ENCODE assay signal across 15 cellular contexts in genomic region chr21:17782051-17782450, GRCh38. TPM values are rescaled to one million over a fixed set of nuclear protein-coding genes. Genes with fewer than 3 reads are reported as not detected.
DNase-seq lines count a peak whose midpoint lies in the region; ATAC-seq, FAIRE-seq and TF ChIP-seq lines count a peak whose summit lies in the region.
"Had no signal": no experiment of that assay in that cellular context is flagged by ENCODE, and none has a peak within 500 bp of the region (broad histone marks: within the 10 kb centered on the region; RNA-seq: fewer than 3 reads in every experiment).

No MANE protein-coding gene starts in this region.

- H3K4me1 Mint-ChIP-seq in CD4-positive, alpha-beta memory T cell, result peaks cover 70 to 89% (median 82%) of the 10 kb centered on the region in 4 donors
- H3K4me1 Mint-ChIP-seq in T-cell, result peaks cover 78 to 89% (median 85%) of the 10 kb centered on the region in 3 donors
- H3K4me1 Mint-ChIP-seq in immature natural killer cell, result peaks cover 78 to 85% of the 10 kb centered on the region in 2 donors

- H3K4me1 ChIP-seq in CD4-positive, alpha-beta memory T cell (ENCODE audit: insufficient read depth, low read length), result peaks cover 82% of the 10 kb centered on the region
- H3K4me1 ChIP-seq in colonic mucosa, result no peaks in the 10 kb centered on the region

- H3K36me3 Mint-ChIP-seq in CD4-positive, alpha-beta memory T cell, result peaks cover 22 to 23% of the 10 kb centered on the region in 2 donors
- H3K36me3 Mint-ChIP-seq in T-cell (peaks cover 17% of the 10 kb centered on the region), immature natural killer cell (peaks cover 17 to 19% (median 18%) of the 10 kb centered on the region in 3 donors)

- intact Hi-C loops in CD4-positive, alpha-beta memory T cell (cut with micrococcal nuclease), result loop anchor here (1.0 to 5.0 kb wide), 2 partner anchors 94 to 170 kb away; partner anchors contain the start of gene BTG3
- intact Hi-C loops in colonic mucosa (cut with DNase I), result no loop called here

- H3K4me3 ChIP-seq in CD4-positive, alpha-beta memory T cell (ENCODE audit: low read length in 2 of 2), result no peak overlapping the region
- no peak overlapping the region for H3K4me3 ChIP-seq in colonic mucosa
- H3K4me3 ChIP-seq: coronary artery, upper lobe of left lung had no signal

- H3K27ac ChIP-seq in CD4-positive, alpha-beta memory T cell (ENCODE audit: low read depth, low read length), result peak overlapping the region; percentile 67
- H3K27ac ChIP-seq in colonic mucosa, result no peak overlapping the region
- H3K27ac ChIP-seq: coronary artery, RWPE1, upper lobe of left lung had no signal

- peaks cover 0 to 7% (median 0%) of the 10 kb centered on the region in 8 donors for H3K9me3 Mint-ChIP-seq in CD4-positive, alpha-beta memory T cell
- H3K9me3 Mint-ChIP-seq in T-cell (peaks cover 0 to 6% (median 0%) of the 10 kb centered on the region in 3 donors), immature natural killer cell (no peaks in the 10 kb centered on the region)

- H3K9me3 ChIP-seq in CD4-positive, alpha-beta memory T cell (ENCODE audit: control insufficient read depth in 1 of 2, low read length in 2 of 2), result no peaks in the 10 kb centered on the region
- H3K9me3 ChIP-seq in colonic mucosa, result no peaks in the 10 kb centered on the region
- H3K9me3 ChIP-seq: upper lobe of left lung had no signal

- H3K36me3 ChIP-seq in CD4-positive, alpha-beta memory T cell (ENCODE audit: insufficient read depth, low read length), result no peaks in the 10 kb centered on the region
- no peaks in the 10 kb centered on the region for H3K36me3 ChIP-seq in colonic mucosa

- H3K27me3 ChIP-seq in CD4-positive, alpha-beta memory T cell (ENCODE audit: insufficient read depth, low read length), result no peaks in the 10 kb centered on the region
- H3K27me3 ChIP-seq in colonic mucosa, result no peaks in the 10 kb centered on the region
- H3K27me3 ChIP-seq: upper lobe of left lung had no signal

- peak; percentile 64 to 71 (median 66) for DNase-seq in CD4-positive, alpha-beta memory T cell
- DNase-seq in GM19239 (ENCODE audit: insufficient read length, low spot score) (no peak), T-cell (peak in 24 of 34 experiments; percentile 13 to 69 (median 38)), immature natural killer cell (no peak), colonic mucosa (no peak), epidermal melanocyte (ENCODE audit: insufficient read length, low spot score) (no peak), anterior cingulate cortex (lab: John Stamatoyannopoulos, UW) (no peak)
- DNase-seq in stimulated activated CD4-positive, alpha-beta T cell treated with anti-CD3 and anti-CD28 coated beads, Interleukin-4, amount 100 ng/mL, for 1 hour, result no peak
- DNase-seq: DND-41, left cardiac atrium, NCI-H1694, NCI-H524, upper lobe of left lung had no signal

- TF ChIP-seq CTCF in colonic mucosa (IDR thresholded peaks at IDR 0.05), result no peak

- FAIRE-seq in GM19239 (lab: Jason Lieb, UNC), result peak; percentile 94

- H3K27ac Mint-ChIP-seq in CD4-positive, alpha-beta memory T cell, result peak overlapping the region; percentile 87 to 97 (median 97)
- H3K27ac Mint-ChIP-seq in T-cell, result peak overlapping the region; percentile 94 to 96
- H3K27ac Mint-ChIP-seq in immature natural killer cell, result peak overlapping the region; percentile 65 to 94 (median 90)

- ATAC-seq in T-cell (replicated peaks in 1 of 4), result peak; percentile 38 to 69 (median 64)
- ATAC-seq: left cardiac atrium had no signal

- POLR2A ChIA-PET in CD4-positive, alpha-beta memory T cell (lab: Charles Lee; ENCODE audit: partially characterized antibody), result interaction anchor here (1.0 to 5.9 kb wide), 8 partner anchors 10 to 171 kb away, joined by 4 to 158 read pairs (median 20); partner anchors contain the start of genes BTG3 and C21orf91
- POLR2A ChIA-PET in T-cell (lab: Charles Lee), result interaction anchor here (0.6 to 3.9 kb wide), 10 partner anchors 9 to 172 kb away, joined by 3 to 22 read pairs (median 4); partner anchors contain the start of gene C21orf91 (in 1 of the 2)

- CTCF ChIA-PET in CD4-positive, alpha-beta memory T cell (lab: Charles Lee; ENCODE audit: partially characterized antibody), result interaction anchor here (0.9 to 3.0 kb wide), 12 partner anchors 8 to 117 kb away, joined by 3 to 27 read pairs (median 5); partner anchors contain the start of gene C21orf91
- CTCF ChIA-PET in T-cell (lab: Charles Lee), result interaction anchor here (0.8 to 2.5 kb wide), 11 partner anchors 8 to 143 kb away, joined by 3 to 17 read pairs (median 8); partner anchors contain the start of gene C21orf91 (in 1 of the 2)

- no peak overlapping the region for H3K9ac ChIP-seq in colonic mucosa (ENCODE audit: low read depth in 2 of 2, low read length in 2 of 2)

- H3K4me3 Mint-ChIP-seq in CD4-positive, alpha-beta memory T cell, result peak overlapping the region; percentile 8 to 90 (median 74)
- H3K4me3 Mint-ChIP-seq in T-cell, result peak overlapping the region; percentile 32 to 64 (median 52)
- H3K4me3 Mint-ChIP-seq in immature natural killer cell, result peak overlapping the region in 4 of 5 donors; percentile 47 to 66 (median 50)

- H3K27me3 Mint-ChIP-seq in CD4-positive, alpha-beta memory T cell, result no peaks in the 10 kb centered on the region
- H3K27me3 Mint-ChIP-seq in T-cell (no peaks in the 10 kb centered on the region), immature natural killer cell (ENCODE audit: low read depth in 3 of 3) (peaks cover 0 to 5% (median 0%) of the 10 kb centered on the region in 3 donors)

RNA-seq across cellular contexts. Expression of gene C21orf91, which starts 37.1 kb away (rescaled TPM):
- 10 to 100 TPM; 80.1 to 80.5 TPM for total RNA-seq in CD4-positive, alpha-beta memory T cell
- polyA plus RNA-seq in CD4-positive, alpha-beta memory T cell, result 10 to 100 TPM; 38.5 to 46.4 TPM
- 10 to 100 TPM; 41.1 to 52.6 (median 48.5) TPM for total RNA-seq in T-cell
- polyA plus RNA-seq in immature natural killer cell, result 10 to 100 TPM; 29.5 to 41.3 (median 39.6) TPM
- 1 to 10 TPM; 3.8 to 9.6 TPM for total RNA-seq in colonic mucosa

Comparison
In these comparisons a context has a peak if more than half of its experiments do, and no peak if none do; other contexts are left out.
1. DNase-seq: peak in CD4-positive, alpha-beta memory T cell (5 of 5) and T-cell (24 of 34); none in GM19239 (single experiment), immature natural killer cell (0 of 3), colonic mucosa (single experiment), epidermal melanocyte (single experiment), anterior cingulate cortex (0 of 58) and stimulated activated CD4-positive, alpha-beta T cell treated with anti-CD3 and anti-CD28 coated beads, Interleukin-4, amount 100 ng/mL, for 1 hour (single experiment).
2. Peak in every context shown above with its lines, with median percentiles within 50 percentile points of each other: H3K27ac Mint-ChIP-seq and H3K4me3 Mint-ChIP-seq.